19 cellular contexts compared by ENCODE assay signal in the genomic region with DNA sequence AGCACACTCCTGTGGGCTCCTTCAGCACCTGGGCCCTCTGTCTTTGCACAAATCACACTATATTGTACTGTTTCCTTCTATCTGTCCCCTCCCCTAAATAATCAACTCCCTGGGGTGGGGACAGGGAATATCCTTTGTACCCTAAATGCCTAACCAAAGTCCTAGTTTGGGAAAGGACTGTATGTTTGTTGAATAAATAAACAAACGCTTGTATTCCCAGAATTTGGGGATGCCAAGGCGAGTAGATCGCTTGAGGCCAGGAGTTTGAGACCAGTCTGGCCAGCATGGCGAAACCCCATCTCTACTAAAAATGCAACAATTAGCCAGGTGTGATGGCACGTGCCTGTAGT.
DNase-seq lines count a peak whose midpoint lies in the region; ATAC-seq and TF ChIP-seq lines count a peak whose summit lies in the region.
"Had no signal": no experiment of that assay in that cellular context is flagged by ENCODE, and none has a peak within 500 bp of the region (broad histone marks: within the 10 kb centered on the region; RNA-seq: fewer than 3 reads in every experiment).

No MANE protein-coding gene starts in this region.

- no peaks in the 10 kb centered on the region for H3K27me3 ChIP-seq in GM23248 (replicated peaks; ENCODE audit: insufficient read depth)
- no peaks in the 10 kb centered on the region for H3K27me3 ChIP-seq in ascending aorta
- no peaks in the 10 kb centered on the region for H3K27me3 ChIP-seq in hepatocyte
- no peaks in the 10 kb centered on the region for H3K27me3 ChIP-seq in psoas muscle (ENCODE audit: insufficient read depth in 3 of 3, low read length in 2 of 3)
- no peaks in the 10 kb centered on the region for H3K27me3 ChIP-seq in left lung
- H3K27me3 ChIP-seq: body of pancreas had no signal

- H3K27ac ChIP-seq in GM23248 (peak overlapping the region; percentile 51), ascending aorta (peak overlapping the region; percentile 75 to 86), hepatocyte (peak overlapping the region; percentile 86), psoas muscle (peak overlapping the region; percentile 7), left lung (peak overlapping the region in 1 of 2 donors; percentile 38)
- H3K27ac ChIP-seq: body of pancreas had no signal

- H3K4me1 ChIP-seq in GM23248 (ENCODE audit: insufficient read depth) (peaks cover 25% of the 10 kb centered on the region), ascending aorta (peaks cover 0 to 31% of the 10 kb centered on the region in 2 donors), hepatocyte (ENCODE audit: insufficient read depth) (peaks cover 8% of the 10 kb centered on the region), psoas muscle (no peaks in the 10 kb centered on the region), left lung (no peaks in the 10 kb centered on the region)
- H3K4me1 ChIP-seq: BE2C, body of pancreas had no signal

- no peaks in the 10 kb centered on the region for H4K20me1 ChIP-seq in GM23248 (ENCODE audit: insufficient read depth)
- H4K20me1 ChIP-seq in hepatocyte (ENCODE audit: insufficient read depth, poor library complexity, severe bottlenecking), result no peaks in the 10 kb centered on the region

- no peak for ATAC-seq in psoas muscle
- ATAC-seq in left lung, result no peak
- ATAC-seq: body of pancreas, mucosa of descending colon, T-cell had no signal

- H3K9me2 ChIP-seq in GM23248 (ENCODE audit: insufficient read depth), result no peaks in the 10 kb centered on the region
- H3K9me2 ChIP-seq in hepatocyte (replicated peaks; ENCODE audit: insufficient read depth), result no peaks in the 10 kb centered on the region

- H3K4me3 ChIP-seq in GM23248 (no peak overlapping the region), ascending aorta (no peak overlapping the region), hepatocyte (no peak overlapping the region), psoas muscle (no peak overlapping the region), left lung (no peak overlapping the region)
- H3K4me3 ChIP-seq: body of pancreas, mucosa of descending colon had no signal

- DNase-seq in GM23248 (no peak), ascending aorta (ENCODE audit: low spot score in 2 of 2) (no peak), hepatocyte (ENCODE audit: low spot score) (no peak), psoas muscle (no peak), LoVo (ENCODE audit: low spot score) (no peak), left lung (no peak), DMS79 (lab: John Stamatoyannopoulos, UW) (no peak)
- DNase-seq: activated CD4-positive, alpha-beta T cell treated with anti-CD3 and anti-CD28 coated beads, Interleukin-2, amount 50 U/mL, for 4 hours; activated naive CD4-positive, alpha-beta T cell treated with anti-CD3 and anti-CD28 coated beads, Interleukin-2, amount 50 U/mL, for 16 hours; activated T-cell treated with anti-CD3 and anti-CD28 coated beads, Interleukin-2, amount 50 U/mL, for 1 hour; BE2C; body of pancreas; Calu3; KBM-7; mucosa of descending colon; NCI-H1048; NCI-H2081; occipital lobe; T-cell had no signal

- H3K4me2 ChIP-seq in GM23248 (ENCODE audit: unreplicated experiment) (peak overlapping the region; percentile 25), hepatocyte (peak overlapping the region; percentile 19)

- peaks cover 74% of the 10 kb centered on the region for H3K36me3 ChIP-seq in GM23248 (ENCODE audit: low read depth)
- peaks cover 37 to 76% of the 10 kb centered on the region in 2 donors for H3K36me3 ChIP-seq in ascending aorta
- no peaks in the 10 kb centered on the region for H3K36me3 ChIP-seq in hepatocyte (replicated peaks; ENCODE audit: insufficient read depth, low read depth)
- peaks cover 9 to 84% of the 10 kb centered on the region in 2 donors for H3K36me3 ChIP-seq in psoas muscle (ENCODE audit: insufficient read depth in 1 of 2, low read depth in 1 of 2)
- peaks cover 0 to 86% of the 10 kb centered on the region in 2 donors for H3K36me3 ChIP-seq in left lung
- H3K36me3 ChIP-seq: BE2C had no signal

- peaks cover 38% of the 10 kb centered on the region for H3F3A ChIP-seq in GM23248 (ENCODE audit: insufficient read depth)

- TF ChIP-seq CTCF in ascending aorta (IDR thresholded peaks at IDR 0.05), result no peak
- TF ChIP-seq CTCF in hepatocyte (IDR thresholded peaks at IDR 0.05; ENCODE audit: poor library complexity), result no peak
- no peak for TF ChIP-seq CTCF in psoas muscle (IDR thresholded peaks at IDR 0.05)
- no peak for TF ChIP-seq CTCF in left lung (IDR thresholded peaks at IDR 0.05)

- H3K9ac ChIP-seq in GM23248, result no peak overlapping the region

- in situ Hi-C loops in GM23248 (cut with MboI), result no loop called here

- intact Hi-C loops in ascending aorta (cut with DNase I) (no loop called here), psoas muscle (cut with DNase I) (no loop called here), left lung (cut with DNase I) (no loop called here)

- H3K9me3 ChIP-seq in GM23248 (ENCODE audit: low read depth) (no peaks in the 10 kb centered on the region), ascending aorta (no peaks in the 10 kb centered on the region), hepatocyte (ENCODE audit: low read depth) (no peaks in the 10 kb centered on the region), psoas muscle (no peaks in the 10 kb centered on the region), left lung (no peaks in the 10 kb centered on the region)
- H3K9me3 ChIP-seq: BE2C, body of pancreas, mucosa of descending colon had no signal

- 95 to 97% methylated on average over 5 of the region's 5 CpGs for WGBS in GM23248 (ENCODE audit: low coverage in 1 of 2, low lambda C conversion rate in 2 of 2, missing lambda C conversion rate in 2 of 2), 2 experiments
- 72% methylated on average over 5 of the region's 5 CpGs for WGBS in hepatocyte (ENCODE audit: low lambda C conversion rate, missing lambda C conversion rate)
- WGBS in psoas muscle, 3 donors, result 95 to 98% (median 98%) methylated on average over 5 of the region's 5 CpGs

- H2AFZ ChIP-seq in GM23248 (no peak overlapping the region), hepatocyte (no peak overlapping the region)

- H3K79me2 ChIP-seq in GM23248 (ENCODE audit: insufficient read depth) (no peaks in the 10 kb centered on the region), hepatocyte (no peaks in the 10 kb centered on the region)
